In genomic region chr7:22853674-22854157, GRCh38 we compare ENCODE assay signal across 1 cellular context.
TF ChIP-seq lines count a peak whose summit lies in the region.

No MANE protein-coding gene starts in this region.

TF ChIP-seq in SK-N-SH, 30 proteins besides CTCF, POLR2A, EP300 and RAD21 (continued from another document):
- no peak for TF ChIP-seq MXI1 (IDR thresholded peaks at IDR 0.05; ENCODE audit: low read depth, low read length)
- TF ChIP-seq, protein P1, sequence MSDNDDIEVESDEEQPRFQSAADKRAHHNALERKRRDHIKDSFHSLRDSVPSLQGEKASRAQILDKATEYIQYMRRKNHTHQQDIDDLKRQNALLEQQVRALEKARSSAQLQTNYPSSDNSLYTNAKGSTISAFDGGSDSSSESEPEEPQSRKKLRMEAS (IDR thresholded peaks at IDR 0.05; ENCODE audit: low read depth): no peak
TF ChIP-seq in SK-N-SH: peak in this region for 0.
